Comparison of ENCODE assay signal across 21 cellular contexts in genomic region chr18:24766376-24766775, GRCh38.
DNase-seq lines count a peak whose midpoint lies in the region; ATAC-seq and TF ChIP-seq lines count a peak whose summit lies in the region.
"Had no signal": no experiment of that assay in that cellular context is flagged by ENCODE, and none has a peak within 500 bp of the region (broad histone marks: within the 10 kb centered on the region; RNA-seq: fewer than 3 reads in every experiment).

No MANE protein-coding gene starts in this region.

- H3K79me2 ChIP-seq in MM.1S (ENCODE audit: low read length), result no peaks in the 10 kb centered on the region

- no peak overlapping the region for H3K4me3 Mint-ChIP-seq in MCF 10A (ENCODE audit: unreplicated experiment)
- no peak overlapping the region for H3K4me3 Mint-ChIP-seq in stimulated activated naive B cell treated with anti-CD40 and anti-IgM and Interleukin-4, amounts not matched to agents 10 μg/mL and 1 μg/mL and 100 μg/mL, for 72 hours

- H3K36me3 Mint-ChIP-seq in MCF 10A (ENCODE audit: insufficient read depth, unreplicated experiment), result no peaks in the 10 kb centered on the region
- H3K36me3 Mint-ChIP-seq in stimulated activated naive B cell treated with anti-CD40 and anti-IgM and Interleukin-4, amounts not matched to agents 10 μg/mL and 1 μg/mL and 100 μg/mL, for 72 hours, result no peaks in the 10 kb centered on the region

- H3K27ac Mint-ChIP-seq in MCF 10A (ENCODE audit: low read depth, unreplicated experiment), result no peak overlapping the region
- no peak overlapping the region for H3K27ac Mint-ChIP-seq in stimulated activated naive B cell treated with anti-CD40 and anti-IgM and Interleukin-4, amounts not matched to agents 10 μg/mL and 1 μg/mL and 100 μg/mL, for 72 hours

- no peaks in the 10 kb centered on the region for H3K9me2 ChIP-seq in MM.1S (replicated peaks; ENCODE audit: insufficient read depth, low read length)

- H3K4me1 Mint-ChIP-seq in MCF 10A (ENCODE audit: insufficient read depth, unreplicated experiment), result no peaks in the 10 kb centered on the region
- no peaks in the 10 kb centered on the region for H3K4me1 Mint-ChIP-seq in stimulated activated naive B cell treated with anti-CD40 and anti-IgM and Interleukin-4, amounts not matched to agents 10 μg/mL and 1 μg/mL and 100 μg/mL, for 72 hours

- CTCF ChIA-PET in MCF 10A (lab: Yijun Ruan, JAX), result no interaction called here

- no peaks in the 10 kb centered on the region for H3K27me3 Mint-ChIP-seq in MCF 10A (ENCODE audit: insufficient read depth, unreplicated experiment)
- peaks cover 18 to 19% of the 10 kb centered on the region in 2 donors for H3K27me3 Mint-ChIP-seq in stimulated activated naive B cell treated with anti-CD40 and anti-IgM and Interleukin-4, amounts not matched to agents 10 μg/mL and 1 μg/mL and 100 μg/mL, for 72 hours

- 39 to 77% (median 54%) methylated on average over 1 of the region's 1 CpG for WGBS in stomach, 5 donors

- H3K27me3 ChIP-seq in breast epithelium (no peaks in the 10 kb centered on the region), stomach (no peaks in the 10 kb centered on the region), MM.1S (replicated peaks; ENCODE audit: insufficient read depth, low read length) (no peaks in the 10 kb centered on the region)

- H3K9me3 ChIP-seq in breast epithelium (peaks cover 0 to 3% of the 10 kb centered on the region in 2 donors), stomach (no peaks in the 10 kb centered on the region), MM.1S (replicated peaks; ENCODE audit: insufficient read depth, low read length) (no peaks in the 10 kb centered on the region)

- H3K4me3 ChIP-seq in breast epithelium (no peak overlapping the region), stomach (no peak overlapping the region), MM.1S (ENCODE audit: low read length) (no peak overlapping the region)

- no peak overlapping the region for H3K9ac ChIP-seq in MM.1S (ENCODE audit: low read length)
- H3K9ac ChIP-seq: KMS-11, SK-N-SH had no signal

- no peak for TF ChIP-seq POLR2A in breast epithelium (IDR thresholded peaks at IDR 0.05)
- TF ChIP-seq POLR2A in stomach (IDR thresholded peaks at IDR 0.05), result no peak

- POLR2A ChIA-PET in MCF 10A (lab: Yijun Ruan, JAX), result no interaction called here

- H3K27ac ChIP-seq in breast epithelium (no peak overlapping the region), stomach (no peak overlapping the region), MM.1S (ENCODE audit: low read length) (no peak overlapping the region)
- H3K27ac ChIP-seq: 22Rv1, C4-2B, KMS-11 had no signal

- TF ChIP-seq EP300 in stomach (IDR thresholded peaks at IDR 0.05), result no peak

- peaks cover 41% of the 10 kb centered on the region for H3K9me3 Mint-ChIP-seq in MCF 10A (ENCODE audit: unreplicated experiment)
- H3K9me3 Mint-ChIP-seq in stimulated activated naive B cell treated with anti-CD40 and anti-IgM and Interleukin-4, amounts not matched to agents 10 μg/mL and 1 μg/mL and 100 μg/mL, for 72 hours, result peaks cover 7 to 13% of the 10 kb centered on the region in 2 donors

- no peak overlapping the region for H3K4me2 ChIP-seq in MM.1S (ENCODE audit: low read depth, low read length)
- H3K4me2 ChIP-seq: KMS-11, SK-N-SH had no signal

- no peaks in the 10 kb centered on the region for H3F3A ChIP-seq in MM.1S (ENCODE audit: insufficient read depth, low read length)

- no peaks in the 10 kb centered on the region for H3K4me1 ChIP-seq in breast epithelium
- H3K4me1 ChIP-seq in stomach, result peaks cover 0 to 7% (median 3%) of the 10 kb centered on the region in 4 donors
- no peaks in the 10 kb centered on the region for H3K4me1 ChIP-seq in MM.1S (ENCODE audit: low read length)

- H4K20me1 ChIP-seq in MM.1S (ENCODE audit: insufficient read depth, low read length), result no peaks in the 10 kb centered on the region

- DNase-seq in MCF 10A (ENCODE audit: unreplicated experiment), result peak; percentile 45
- DNase-seq in breast epithelium (ENCODE audit: low spot score in 2 of 2), result no peak
- DNase-seq in RPMI7951 (ENCODE audit: low read depth), result peak; percentile 33
- DNase-seq in fibroblast of peridontal ligament (ENCODE audit: extremely low read depth), result peak; percentile 62
- no peak for DNase-seq in omental fat pad (ENCODE audit: low spot score)
- DNase-seq in stomach, result no peak
- DNase-seq in MM.1S, result no peak
- no peak for DNase-seq in stimulated activated naive B cell treated with anti-CD40 and anti-IgM and Interleukin-4, amounts not matched to agents 10 μg/mL and 1 μg/mL and 100 μg/mL, for 72 hours
- DNase-seq: DND-41, HCEC 1CT, NCI-H1105, NCI-H1694 treated with DMSO at 0.1 percent for 48 hours, NCI-H226, NCI-H524 treated with DMSO at 0.1 percent for 48 hours, SHP77, SK-N-SH had no signal

- intact Hi-C loops in MCF 10A (cut with micrococcal nuclease) (no loop called here), breast epithelium (cut with DNase I; ENCODE audit: low total_unique reads) (no loop called here), stomach (cut with DNase I; ENCODE audit: low total_unique reads) (no loop called here)

- H3K36me3 ChIP-seq in breast epithelium (no peaks in the 10 kb centered on the region), stomach (no peaks in the 10 kb centered on the region), MM.1S (replicated peaks; ENCODE audit: insufficient read depth, low read length) (no peaks in the 10 kb centered on the region)

- no peak overlapping the region for H2AFZ ChIP-seq in MM.1S (ENCODE audit: low read length)

- no TSS peak for BruUV-seq in MCF 10A (replicated peaks; lab: Mats Ljungman, UMichigan)

- TF ChIP-seq CTCF in MCF 10A (IDR thresholded peaks at IDR 0.05; ENCODE audit: unreplicated experiment) (no peak), breast epithelium (IDR thresholded peaks at IDR 0.05) (no peak), omental fat pad (IDR thresholded peaks at IDR 0.05) (no peak), stomach (IDR thresholded peaks at IDR 0.05) (no peak), MM.1S (IDR thresholded peaks at IDR 0.05; ENCODE audit: low read length) (no peak)

- ATAC-seq in omental fat pad (ENCODE audit: low FRiP score), result no peak
- no peak for ATAC-seq in stimulated activated naive B cell treated with anti-CD40 and anti-IgM and Interleukin-4, amounts not matched to agents 10 μg/mL and 1 μg/mL and 100 μg/mL, for 72 hours (replicated peaks)
- ATAC-seq: HepG2, Panc1 had no signal

Comparison
In these comparisons a context has a peak if more than half of its experiments do, and no peak if none do; other contexts are left out.
1. DNase-seq: peak in MCF 10A (single experiment), RPMI7951 (single experiment) and fibroblast of peridontal ligament (single experiment); none in breast epithelium (0 of 2), omental fat pad (single experiment), stomach (single experiment), MM.1S (single experiment) and stimulated activated naive B cell treated with anti-CD40 and anti-IgM and Interleukin-4, amounts not matched to agents 10 μg/mL and 1 μg/mL and 100 μg/mL, for 72 hours (single experiment).